ENCODE assay signal across 22 cellular contexts in genomic region chr1:5648410-5649165, GRCh38.
DNase-seq lines count a peak whose midpoint lies in the region; ATAC-seq, FAIRE-seq and TF ChIP-seq lines count a peak whose summit lies in the region.
"Had no signal": no experiment of that assay in that cellular context is flagged by ENCODE, and none has a peak within 500 bp of the region (broad histone marks: within the 10 kb centered on the region; RNA-seq: fewer than 3 reads in every experiment).

No MANE protein-coding gene starts in this region.

- no peak for FAIRE-seq in K562 (lab: Jason Lieb, UNC)
- FAIRE-seq: astrocyte, GM12891 had no signal

- H3K4me2 ChIP-seq in K562 (ENCODE audit: insufficient read depth, low read length) = no peak overlapping the region

- H3K4me3 ChIP-seq in K562 (no peak overlapping the region), stomach (no peak overlapping the region)
- H3K4me3 ChIP-seq: HAP-1, right atrium auricular region had no signal

- CTCF ChIA-PET in K562 (lab: Yijun Ruan, JAX; ENCODE audit: low intra/inter-chr PET ratio) = no interaction called here

- TF ChIP-seq CTCF in K562 (IDR thresholded peaks at IDR 0.05 in 2 of 3, conservative IDR thresholded peaks at IDR 0.05 in 1 of 3; ENCODE audit: insufficient read depth in 2 of 3, low read depth in 1 of 3, low read length in 3 of 3) (no peak), stomach (IDR thresholded peaks at IDR 0.05) (no peak)

- 2% methylated on average over 10 of the region's 10 CpGs for WGBS in K562 (ENCODE audit: insufficient coverage, low coverage, missing lambda C conversion rate)
- WGBS in stomach, 5 donors = 54 to 74% (median 64%) methylated on average over 10 of the region's 10 CpGs

- no peak overlapping the region for H3K9ac ChIP-seq in K562 (ENCODE audit: insufficient read depth in 1 of 2, low read depth in 2 of 2, low read length in 2 of 2)

- H3K9me3 ChIP-seq in K562 (replicated peaks; ENCODE audit: control insufficient read depth, insufficient read depth, low read depth, low read length) = no peaks in the 10 kb centered on the region
- peaks cover 0 to 23% (median 7%) of the 10 kb centered on the region in 4 donors for H3K9me3 ChIP-seq in stomach
- H3K9me3 ChIP-seq: HAP-1, right atrium auricular region had no signal

- TF ChIP-seq RAD21 in K562 (CRISPR knock-in tag; conservative IDR thresholded peaks at IDR 0.05 in 1 of 2, IDR thresholded peaks at IDR 0.05 in 1 of 2) = no peak

- no peak for ATAC-seq in K562
- ATAC-seq: activated naive CD4-positive, alpha-beta T cell treated with anti-CD3 and anti-CD28 coated beads, Interleukin-2, amount 50 U/mL, for 72 hours; Panc1 had no signal

- no peaks in the 10 kb centered on the region for H3K79me2 ChIP-seq in K562 (ENCODE audit: control insufficient read depth, insufficient read depth, low read length)

- H2AFZ ChIP-seq in K562 (ENCODE audit: low read depth, low read length) = no peak overlapping the region

- H3K36me3 ChIP-seq in K562 (ENCODE audit: control insufficient read depth, insufficient read depth, low read length) (no peaks in the 10 kb centered on the region), stomach (no peaks in the 10 kb centered on the region)
- H3K36me3 ChIP-seq: HAP-1, right atrium auricular region had no signal

- TF ChIP-seq EP300 in K562 (IDR thresholded peaks at IDR 0.05; ENCODE audit: low read length) = no peak
- no peak for TF ChIP-seq EP300 in stomach (IDR thresholded peaks at IDR 0.05)

- POLR2A ChIA-PET in K562 (lab: Yijun Ruan, JAX) = interaction anchor here (0.6 kb wide), 1 partner anchor 174 kb away, joined by 3 read pairs; no protein-coding TSS in a partner anchor

- H3K27me3 ChIP-seq in K562 (ENCODE audit: control insufficient read depth in 2 of 2, insufficient read depth in 2 of 2, low read length in 2 of 2) = peaks cover 29 to 79% of the 10 kb centered on the region in 2 experiments; a peak in 3 of 5 replicates
- H3K27me3 ChIP-seq in stomach = peaks cover 0 to 70% (median 0%) of the 10 kb centered on the region in 3 donors
- H3K27me3 ChIP-seq: right atrium auricular region had no signal

- no peaks in the 10 kb centered on the region; a peak in 1 of 5 replicates for H3K4me1 ChIP-seq in K562 (replicated peaks in 1 of 2; ENCODE audit: control insufficient read depth in 2 of 2, insufficient read depth in 2 of 2, low read length in 2 of 2)
- no peaks in the 10 kb centered on the region for H3K4me1 ChIP-seq in stomach
- H3K4me1 ChIP-seq: HAP-1 had no signal

- no peaks in the 10 kb centered on the region for H3K9me1 ChIP-seq in K562 (ENCODE audit: control insufficient read depth, insufficient read depth, low read length)

- DNase-seq in activated CD8-positive, alpha-beta memory T cell treated with anti-CD3 and anti-CD28 coated beads, Interleukin-2, amount 50 U/mL, for 48 hours = peak; percentile 28
- no peak for DNase-seq in activated CD8-positive, alpha-beta memory T cell treated with anti-CD3 and anti-CD28 coated beads, Interleukin-2, amount 50 U/mL, for 4 hours
- DNase-seq in NCI-H69 (lab: John Stamatoyannopoulos, UW) (peak; percentile 25), K562 (ENCODE audit: extremely low read depth in 1 of 4, low spot score in 3 of 4) (no peak), stomach (peak; percentile 5), NCI-H146 treated with DMSO at 0.1 percent for 48 hours (lab: John Stamatoyannopoulos, UW; ENCODE audit: unreplicated experiment) (no peak), Kasumi-1 (lab: John Stamatoyannopoulos, UW) (no peak)
- no peak for DNase-seq in activated CD4-positive, CD25-positive, alpha-beta regulatory T cell (lab: John Stamatoyannopoulos, UW)
- DNase-seq: activated CD4-positive, alpha-beta T cell treated with anti-CD3 and anti-CD28 coated beads, Interleukin-2, amount 50 U/mL, for 4 hours; DMS153; GF-D8; IMR-90; NCI-H1048; NCI-H2107; NCI-H526 treated with DMSO at 0.1 percent for 48 hours; stimulated activated CD4-positive, alpha-beta T cell treated with anti-CD3 and anti-CD28 coated beads, Interleukin-15, amount 100 ng/mL, for 24 hours had no signal

- no TSS peak for BruUV-seq in K562 (replicated peaks; lab: Mats Ljungman, UMichigan)

- TF ChIP-seq POLR2A in K562 (conservative IDR thresholded peaks at IDR 0.05) (no peak), stomach (IDR thresholded peaks at IDR 0.05) (no peak)

- H3K27ac ChIP-seq in K562 (ENCODE audit: extremely low read depth, low read depth, low read length) = no peak overlapping the region
- no peak overlapping the region for H3K27ac ChIP-seq in stomach
- H3K27ac ChIP-seq: right atrium auricular region had no signal

- H4K20me1 ChIP-seq in K562 (replicated peaks; ENCODE audit: control insufficient read depth, insufficient read depth, low read length) = 0 out of 2 replicates have a peak, but pooled peaks cover 6% of the 10 kb centered on the region

- in situ Hi-C loops in K562 (cut with MboI) = no loop called here

- intact Hi-C loops in K562 (cut with micrococcal nuclease) (no loop called here), stomach (cut with DNase I; ENCODE audit: low total_unique reads) (no loop called here)

TF ChIP-seq in K562, 482 proteins besides CTCF, POLR2A, EP300 and RAD21:
- no peak for TF ChIP-seq SP1 (CRISPR knock-in tag; IDR thresholded peaks at IDR 0.05)
- TF ChIP-seq, protein P1, sequence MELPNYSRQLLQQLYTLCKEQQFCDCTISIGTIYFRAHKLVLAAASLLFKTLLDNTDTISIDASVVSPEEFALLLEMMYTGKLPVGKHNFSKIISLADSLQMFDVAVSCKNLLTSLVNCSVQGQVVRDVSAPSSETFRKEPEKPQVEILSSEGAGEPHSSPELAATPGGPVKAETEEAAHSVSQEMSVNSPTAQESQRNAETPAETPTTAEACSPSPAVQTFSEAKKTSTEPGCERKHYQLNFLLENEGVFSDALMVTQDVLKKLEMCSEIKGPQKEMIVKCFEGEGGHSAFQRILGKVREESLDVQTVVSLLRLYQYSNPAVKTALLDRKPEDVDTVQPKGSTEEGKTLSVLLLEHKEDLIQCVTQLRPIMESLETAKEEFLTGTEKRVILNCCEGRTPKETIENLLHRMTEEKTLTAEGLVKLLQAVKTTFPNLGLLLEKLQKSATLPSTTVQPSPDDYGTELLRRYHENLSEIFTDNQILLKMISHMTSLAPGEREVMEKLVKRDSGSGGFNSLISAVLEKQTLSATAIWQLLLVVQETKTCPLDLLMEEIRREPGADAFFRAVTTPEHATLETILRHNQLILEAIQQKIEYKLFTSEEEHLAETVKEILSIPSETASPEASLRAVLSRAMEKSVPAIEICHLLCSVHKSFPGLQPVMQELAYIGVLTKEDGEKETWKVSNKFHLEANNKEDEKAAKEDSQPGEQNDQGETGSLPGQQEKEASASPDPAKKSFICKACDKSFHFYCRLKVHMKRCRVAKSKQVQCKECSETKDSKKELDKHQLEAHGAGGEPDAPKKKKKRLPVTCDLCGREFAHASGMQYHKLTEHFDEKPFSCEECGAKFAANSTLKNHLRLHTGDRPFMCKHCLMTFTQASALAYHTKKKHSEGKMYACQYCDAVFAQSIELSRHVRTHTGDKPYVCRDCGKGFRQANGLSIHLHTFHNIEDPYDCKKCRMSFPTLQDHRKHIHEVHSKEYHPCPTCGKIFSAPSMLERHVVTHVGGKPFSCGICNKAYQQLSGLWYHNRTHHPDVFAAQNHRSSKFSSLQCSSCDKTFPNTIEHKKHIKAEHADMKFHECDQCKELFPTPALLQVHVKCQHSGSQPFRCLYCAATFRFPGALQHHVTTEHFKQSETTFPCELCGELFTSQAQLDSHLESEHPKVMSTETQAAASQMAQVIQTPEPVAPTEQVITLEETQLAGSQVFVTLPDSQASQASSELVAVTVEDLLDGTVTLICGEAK (IDR thresholded peaks at IDR 0.05) = peak; percentile 96
- TF ChIP-seq, protein P1 (CRISPR knock-in tag; IDR thresholded peaks at IDR 0.05) = peak; percentile 89
- no peak for TF ChIP-seq LEF1 (IDR thresholded peaks at IDR 0.05)

Comparison
In these comparisons a context has a peak if more than half of its experiments do, and no peak if none do; other contexts are left out.
1. DNase-seq: peak in activated CD8-positive, alpha-beta memory T cell treated with anti-CD3 and anti-CD28 coated beads, Interleukin-2, amount 50 U/mL, for 48 hours (single experiment), NCI-H69 (single experiment) and stomach (single experiment); none in activated CD8-positive, alpha-beta memory T cell treated with anti-CD3 and anti-CD28 coated beads, Interleukin-2, amount 50 U/mL, for 4 hours (single experiment), K562 (0 of 4), activated CD4-positive, CD25-positive, alpha-beta regulatory T cell (0 of 4), NCI-H146 treated with DMSO at 0.1 percent for 48 hours (single experiment) and Kasumi-1 (0 of 2).